2 cellular contexts compared by ENCODE assay signal in genomic region chr1:54781023-54781723, GRCh38.
TF ChIP-seq lines count a peak whose summit lies in the region.

No MANE protein-coding gene starts in this region.

TF ChIP-seq in Ishikawa, 13 proteins besides CTCF, POLR2A, EP300 and RAD21:
- TF ChIP-seq MAX (IDR thresholded peaks at IDR 0.05) (no peak), CREB1 (IDR thresholded peaks at IDR 0.05; ENCODE audit: low read depth) (no peak), CEBPB (IDR thresholded peaks at IDR 0.05) (0 out of 2 replicates have a peak, but pooled peaks have one; percentile 21)

TF ChIP-seq in HepG2, 621 proteins besides CTCF, POLR2A, EP300 and RAD21 (continued from another document):
- TF ChIP-seq TOE1 (CRISPR knock-in tag; IDR thresholded peaks at IDR 0.05) (no peak), ARNT2 (CRISPR knock-in tag; IDR thresholded peaks at IDR 0.05; ENCODE audit: low read depth) (no peak), CEBPB (IDR thresholded peaks at IDR 0.05; ENCODE audit: borderline replicate concordance, low read depth, low read length) (peak; percentile 60; the same call in 1 of the 2 replicates), CC2D1A (CRISPR knock-in tag; IDR thresholded peaks at IDR 0.05) (no peak), ZNF577 (CRISPR knock-in tag; IDR thresholded peaks at IDR 0.05; ENCODE audit: borderline replicate concordance, low read depth) (no peak)
